ENCODE assay signal across 26 cellular contexts in the genomic region with DNA sequence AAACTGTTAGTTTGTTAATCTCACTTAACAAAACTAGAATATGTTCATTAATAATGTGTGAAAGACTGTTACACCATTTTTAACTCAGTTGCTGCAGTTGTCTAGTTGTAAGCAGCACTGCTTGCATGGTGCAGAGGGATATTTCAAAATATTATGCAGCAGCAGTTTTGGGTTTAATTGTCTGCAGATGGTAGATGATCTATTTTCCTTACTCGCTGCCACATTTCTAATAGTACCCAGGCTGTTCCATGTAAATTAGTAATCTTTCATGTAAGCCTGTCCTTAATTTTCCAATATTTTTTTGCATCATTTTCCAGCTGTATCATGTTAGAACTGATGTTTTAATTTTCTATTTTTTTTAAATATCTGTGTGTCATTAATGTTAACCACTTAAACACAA.
"Had no signal": no experiment of that assay in that cellular context is flagged by ENCODE, and none has a peak within 500 bp of the region (broad histone marks: within the 10 kb centered on the region; RNA-seq: fewer than 3 reads in every experiment).

No MANE protein-coding gene starts in this region.

- H3K27ac ChIP-seq: breast epithelium, SK-N-MC, WERI-Rb-1 had no signal

- H3K4me1 ChIP-seq: breast epithelium had no signal

- DNase-seq: activated CD4-positive, alpha-beta memory T cell treated with anti-CD3 and anti-CD28 coated beads, Interleukin-2, amount 10 ng/mL, durations not matched to agents 7 days and 5 days; activated CD4-positive, alpha-beta T cell treated with anti-CD3 and anti-CD28 coated beads for 36 hours; activated CD4-positive, alpha-beta T cell treated with anti-CD3 and anti-CD28 coated beads, Interleukin-2, amount 50 U/mL, for 1 hour; activated gamma-delta T cell; activated naive CD4-positive, alpha-beta T cell treated with anti-CD3 and anti-CD28 coated beads for 36 hours; activated T-cell treated with anti-CD3 and anti-CD28 coated beads for 4 hours; activated T-cell treated with anti-CD3 and anti-CD28 coated beads, Interleukin-2, amount 50 U/mL, for 48 hours; caudate nucleus; MV-4-11; NCI-H1092 treated with DMSO at 0.1 percent for 48 hours; NCI-H1417 treated with DMSO at 0.1 percent for 48 hours; NCI-H1694 treated with DMSO at 0.1 percent for 48 hours; NCI-H2029 treated with DMSO at 0.1 percent for 48 hours; NCI-H345; NCI-H510A; NCI-H526 treated with DMSO at 0.1 percent for 48 hours; NCI-H82; RPMI8226; T-cell; T-helper 2 cell; WERI-Rb-1 had no signal

- H3K4me3 ChIP-seq: breast epithelium, SK-N-MC had no signal

- H3K27me3 ChIP-seq: breast epithelium had no signal

- ATAC-seq: activated CD4-positive, alpha-beta T cell treated with anti-CD3 and anti-CD28 coated beads for 36 hours; activated T-helper 17 cell treated with anti-CD3 and anti-CD28 coated beads, Interleukin-2, amount 50 U/mL, for 72 hours; Panc1; Right ventricle myocardium inferior; T-cell had no signal

- H3K9me3 ChIP-seq: breast epithelium had no signal

- H3K36me3 ChIP-seq: breast epithelium, WERI-Rb-1 had no signal
